8 cellular contexts compared by ENCODE assay signal in the genomic region with DNA sequence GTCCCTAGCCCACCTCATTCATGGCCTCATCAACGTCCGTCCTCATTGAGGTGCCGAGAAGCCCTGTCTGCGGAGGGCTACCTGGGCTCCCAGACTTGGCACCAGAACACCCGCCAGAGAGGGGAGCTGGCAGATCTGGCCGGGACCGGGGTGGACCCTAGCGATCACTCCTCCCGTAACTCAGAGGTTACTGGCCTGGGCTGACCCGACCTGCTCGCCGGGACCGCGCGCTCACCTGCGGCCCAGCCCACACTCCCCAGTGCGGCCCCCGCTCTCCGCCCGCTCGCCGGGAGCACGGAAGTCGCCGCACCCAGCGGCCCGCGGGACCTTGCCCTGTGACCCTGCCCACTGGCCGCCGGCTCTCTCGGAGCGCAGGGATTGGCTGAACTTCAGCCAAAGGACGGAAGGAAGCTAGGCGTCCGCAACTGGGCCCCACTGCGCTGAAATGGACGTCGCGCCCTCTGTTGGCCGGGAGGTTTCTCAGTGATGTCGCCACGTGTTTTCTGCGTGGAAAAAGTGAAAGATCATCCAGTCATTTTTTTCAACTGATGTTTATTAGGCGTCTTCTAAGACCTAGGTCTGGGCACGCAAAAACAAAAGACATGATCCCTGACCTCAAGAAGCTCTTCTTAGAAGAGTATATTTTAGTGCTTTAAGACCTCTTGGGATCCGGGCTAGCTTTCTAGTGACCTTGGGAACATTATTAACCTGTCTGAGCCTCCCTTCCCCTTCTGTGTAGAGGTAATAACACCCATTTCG. TPM values are rescaled to one million over a fixed set of nuclear protein-coding genes. Genes with fewer than 3 reads are reported as not detected.
DNase-seq lines count a peak whose midpoint lies in the region; ATAC-seq and TF ChIP-seq lines count a peak whose summit lies in the region.

SMIM12 (minus strand) TSS at position 308 of the 759 bp plus-strand sequence. CDS start 3,772 bp downstream, outside the sequence.

- H3K27me3 Mint-ChIP-seq in natural killer cell treated with Interleukin-12 subunit alpha and Interleukin-12 subunit beta and Interleukin-15 and Interleukin-18, amount 100 ng/mL, for 72 hours = no peaks in the 10 kb centered on the region

- peak within 1 kb of the TSS; percentile 93 to 94 for H3K27ac Mint-ChIP-seq in natural killer cell treated with Interleukin-12 subunit alpha and Interleukin-12 subunit beta and Interleukin-15 and Interleukin-18, amount 100 ng/mL, for 72 hours

- H3K9me3 Mint-ChIP-seq in natural killer cell treated with Interleukin-12 subunit alpha and Interleukin-12 subunit beta and Interleukin-15 and Interleukin-18, amount 100 ng/mL, for 72 hours = no peaks in the 10 kb centered on the region

- TF ChIP-seq POLR2A in Raji (IDR thresholded peaks at IDR 0.05; ENCODE audit: insufficient read depth, low read depth, low read length) = peak; percentile 89

- peaks cover 6% of the 10 kb centered on the region for H3K36me3 Mint-ChIP-seq in natural killer cell treated with Interleukin-12 subunit alpha and Interleukin-12 subunit beta and Interleukin-15 and Interleukin-18, amount 100 ng/mL, for 72 hours

- peak; percentile 93 for DNase-seq in EL
- peak; percentile 72 for DNase-seq in GOT3 (lab: John Stamatoyannopoulos, UW)
- DNase-seq in LNCaP clone FGC (ENCODE audit: low read depth) = peak; percentile 89
- peak; percentile 89 for DNase-seq in activated T-helper 9 cell treated with anti-CD3 and anti-CD28 coated beads, Interleukin-2, amount 50 U/mL, for 16 hours (ENCODE audit: low read depth)
- peak; percentile 94 for DNase-seq in fibroblast of peridontal ligament (ENCODE audit: extremely low read depth)
- DNase-seq in natural killer cell treated with Interleukin-12 subunit alpha and Interleukin-12 subunit beta and Interleukin-15 and Interleukin-18, amount 100 ng/mL, for 72 hours (ENCODE audit: low spot score) = peak; percentile 95
- DNase-seq in stimulated activated naive CD8-positive, alpha-beta T cell treated with anti-CD3 and anti-CD28 coated beads, Interleukin-15, Interleukin-2, amounts not matched to agents 100 U/mL and 50 U/mL, for 24 hours = peak; percentile 95

- peak within 1 kb of the TSS; percentile 100 for H3K4me3 ChIP-seq in LNCaP clone FGC (ENCODE audit: low read depth, low read length)

- peak within 1 kb of the TSS; percentile 100 for H3K4me3 Mint-ChIP-seq in natural killer cell treated with Interleukin-12 subunit alpha and Interleukin-12 subunit beta and Interleukin-15 and Interleukin-18, amount 100 ng/mL, for 72 hours

- peaks cover 44 to 52% of the 10 kb centered on the region in 2 donors for H3K4me1 Mint-ChIP-seq in natural killer cell treated with Interleukin-12 subunit alpha and Interleukin-12 subunit beta and Interleukin-15 and Interleukin-18, amount 100 ng/mL, for 72 hours (ENCODE audit: low read depth in 2 of 2)

- ATAC-seq in natural killer cell treated with Interleukin-12 subunit alpha and Interleukin-12 subunit beta and Interleukin-15 and Interleukin-18, amount 100 ng/mL, for 72 hours = peak; percentile 100
- ATAC-seq in stimulated activated naive CD8-positive, alpha-beta T cell treated with anti-CD3 and anti-CD28 coated beads, Interleukin-15, Interleukin-2, amounts not matched to agents 100 U/mL and 50 U/mL, for 24 hours = peak; percentile 94

- peak; percentile 90 for TF ChIP-seq CTCF in LNCaP clone FGC (IDR thresholded peaks at IDR 0.05; ENCODE audit: control insufficient read depth, extremely low read depth, insufficient read depth)

RNA-seq across cellular contexts. Expression of gene SMIM12, which starts in this region (rescaled TPM):
- total RNA-seq in natural killer cell treated with Interleukin-12 subunit alpha and Interleukin-12 subunit beta and Interleukin-15 and Interleukin-18, amount 100 ng/mL, for 72 hours = 10 to 100 TPM; 64.4 to 72.7 TPM

Comparison
In these comparisons a context has a peak if more than half of its experiments do, and no peak if none do; other contexts are left out.
1. Peak in every context shown above with its lines: DNase-seq, ATAC-seq and H3K4me3 ChIP-seq.